In genomic region chr17:60139438-60140285, GRCh38 we compare ENCODE assay signal across 1 cellular context.
A peak's percentile ranks its signal among the peaks of the same experiment; 100 is the strongest.
TF ChIP-seq lines count a peak whose summit lies in the region.

No MANE protein-coding gene starts in this region.

TF ChIP-seq in K562, 482 proteins besides CTCF, POLR2A, EP300 and RAD21 (continued from another document and continues in another):
- TF ChIP-seq, protein P1, sequence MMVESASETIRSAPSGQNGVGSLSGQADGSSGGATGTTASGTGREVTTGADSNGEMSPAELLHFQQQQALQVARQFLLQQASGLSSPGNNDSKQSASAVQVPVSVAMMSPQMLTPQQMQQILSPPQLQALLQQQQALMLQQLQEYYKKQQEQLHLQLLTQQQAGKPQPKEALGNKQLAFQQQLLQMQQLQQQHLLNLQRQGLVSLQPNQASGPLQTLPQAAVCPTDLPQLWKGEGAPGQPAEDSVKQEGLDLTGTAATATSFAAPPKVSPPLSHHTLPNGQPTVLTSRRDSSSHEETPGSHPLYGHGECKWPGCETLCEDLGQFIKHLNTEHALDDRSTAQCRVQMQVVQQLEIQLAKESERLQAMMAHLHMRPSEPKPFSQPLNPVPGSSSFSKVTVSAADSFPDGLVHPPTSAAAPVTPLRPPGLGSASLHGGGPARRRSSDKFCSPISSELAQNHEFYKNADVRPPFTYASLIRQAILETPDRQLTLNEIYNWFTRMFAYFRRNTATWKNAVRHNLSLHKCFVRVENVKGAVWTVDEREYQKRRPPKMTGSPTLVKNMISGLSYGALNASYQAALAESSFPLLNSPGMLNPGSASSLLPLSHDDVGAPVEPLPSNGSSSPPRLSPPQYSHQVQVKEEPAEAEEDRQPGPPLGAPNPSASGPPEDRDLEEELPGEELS (CRISPR knock-in tag; IDR thresholded peaks at IDR 0.05; ENCODE audit: borderline replicate concordance): peak; percentile 94; the same call in 1 of the 2 replicates
- peak; percentile 72 for TF ChIP-seq DACH1 (IDR thresholded peaks at IDR 0.05; ENCODE audit: partially characterized antibody)
- TF ChIP-seq BCOR (IDR thresholded peaks at IDR 0.05): no peak
- TF ChIP-seq HBP1 (CRISPR knock-in tag; IDR thresholded peaks at IDR 0.05): peak; percentile 51; the same call in 1 of the 2 replicates
- no peak for TF ChIP-seq ZNF668 (CRISPR knock-in tag; IDR thresholded peaks at IDR 0.05)
- TF ChIP-seq PYGO2 (tag; IDR thresholded peaks at IDR 0.05): no peak
- TF ChIP-seq GATAD2B (IDR thresholded peaks at IDR 0.05; ENCODE audit: borderline replicate concordance): no peak
- TF ChIP-seq POLR3A (IDR thresholded peaks at IDR 0.05; ENCODE audit: borderline replicate concordance, extremely low read depth, insufficient read depth, insufficient read length): no peak
- TF ChIP-seq ADNP (tag; IDR thresholded peaks at IDR 0.05): no peak
- TF ChIP-seq ZBTB5 (IDR thresholded peaks at IDR 0.05): no peak
- no peak for TF ChIP-seq THRA (IDR thresholded peaks at IDR 0.05)
- 0 out of 2 replicates have a peak, but pooled peaks have one; percentile 66 for TF ChIP-seq ELF4 (CRISPR knock-in tag; IDR thresholded peaks at IDR 0.05)
- TF ChIP-seq CREBBP (IDR thresholded peaks at IDR 0.05; ENCODE audit: low read depth, low read length): no peak
- TF ChIP-seq, protein P2, sequence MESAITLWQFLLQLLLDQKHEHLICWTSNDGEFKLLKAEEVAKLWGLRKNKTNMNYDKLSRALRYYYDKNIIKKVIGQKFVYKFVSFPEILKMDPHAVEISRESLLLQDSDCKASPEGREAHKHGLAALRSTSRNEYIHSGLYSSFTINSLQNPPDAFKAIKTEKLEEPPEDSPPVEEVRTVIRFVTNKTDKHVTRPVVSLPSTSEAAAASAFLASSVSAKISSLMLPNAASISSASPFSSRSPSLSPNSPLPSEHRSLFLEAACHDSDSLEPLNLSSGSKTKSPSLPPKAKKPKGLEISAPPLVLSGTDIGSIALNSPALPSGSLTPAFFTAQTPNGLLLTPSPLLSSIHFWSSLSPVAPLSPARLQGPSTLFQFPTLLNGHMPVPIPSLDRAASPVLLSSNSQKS (CRISPR knock-in tag; IDR thresholded peaks at IDR 0.05): no peak
- no peak for TF ChIP-seq POU5F1 (IDR thresholded peaks at IDR 0.05; ENCODE audit: borderline replicate concordance, low read depth, low read length, partially characterized antibody)
- peak; percentile 16 to 63; a peak in 2 of 3 replicates for TF ChIP-seq CBX3 (IDR thresholded peaks at IDR 0.05; ENCODE audit: borderline replicate concordance in 1 of 2, low read length in 2 of 2)
- no peak for TF ChIP-seq YBX1 (IDR thresholded peaks at IDR 0.05)
- no peak for TF ChIP-seq SMARCA5 (IDR thresholded peaks at IDR 0.05)
- no peak for TF ChIP-seq EP400 (IDR thresholded peaks at IDR 0.05)
- no peak for TF ChIP-seq C11orf30 (IDR thresholded peaks at IDR 0.05; ENCODE audit: low read depth)
- no peak for TF ChIP-seq ZNF57 (CRISPR knock-in tag; IDR thresholded peaks at IDR 0.05)
- no peak for TF ChIP-seq MCM2 (IDR thresholded peaks at IDR 0.05; ENCODE audit: low read depth)
- no peak for TF ChIP-seq ZNF239 (CRISPR knock-in tag; IDR thresholded peaks at IDR 0.05)
- no peak for TF ChIP-seq XRCC4 (IDR thresholded peaks at IDR 0.05; ENCODE audit: extremely low read depth, insufficient read depth, insufficient read length)
- no peak for TF ChIP-seq RBM25 (IDR thresholded peaks at IDR 0.05; ENCODE audit: low read depth, low read length, severe bottlenecking)
- no peak for TF ChIP-seq ZNF3 (CRISPR knock-in tag; IDR thresholded peaks at IDR 0.05)
- TF ChIP-seq THAP7 (CRISPR knock-in tag; IDR thresholded peaks at IDR 0.05): no peak
- TF ChIP-seq POLR2AphosphoS2 (IDR thresholded peaks at IDR 0.05; ENCODE audit: low read length): no peak
- TF ChIP-seq NRF1 (conservative IDR thresholded peaks at IDR 0.05 in 1 of 2, IDR thresholded peaks at IDR 0.05 in 1 of 2): no peak
- TF ChIP-seq NCOA4 (IDR thresholded peaks at IDR 0.05; ENCODE audit: partially characterized antibody): no peak
- peak; percentile 56 to 90 for TF ChIP-seq MNT (conservative IDR thresholded peaks at IDR 0.05)
- no peak for TF ChIP-seq TEAD2 (tag; IDR thresholded peaks at IDR 0.05)
- peak; percentile 80 for TF ChIP-seq RB1 (IDR thresholded peaks at IDR 0.05; ENCODE audit: low read depth)
- no peak for TF ChIP-seq ASH1L (IDR thresholded peaks at IDR 0.05; ENCODE audit: borderline replicate concordance, low read depth, partially characterized antibody)
- TF ChIP-seq MECOM (CRISPR knock-in tag; IDR thresholded peaks at IDR 0.05): no peak
- no peak; the same call in 1 of the 2 replicates for TF ChIP-seq TEAD4 (IDR thresholded peaks at IDR 0.05; ENCODE audit: low read length)
- 0 out of 2 replicates have a peak, but pooled peaks have one; percentile 85 for TF ChIP-seq TEAD4 (CRISPR knock-in tag; IDR thresholded peaks at IDR 0.05; ENCODE audit: borderline replicate concordance)
- TF ChIP-seq ZNF76 (CRISPR knock-in tag; IDR thresholded peaks at IDR 0.05; ENCODE audit: borderline replicate concordance): no peak
- TF ChIP-seq, protein P3, sequence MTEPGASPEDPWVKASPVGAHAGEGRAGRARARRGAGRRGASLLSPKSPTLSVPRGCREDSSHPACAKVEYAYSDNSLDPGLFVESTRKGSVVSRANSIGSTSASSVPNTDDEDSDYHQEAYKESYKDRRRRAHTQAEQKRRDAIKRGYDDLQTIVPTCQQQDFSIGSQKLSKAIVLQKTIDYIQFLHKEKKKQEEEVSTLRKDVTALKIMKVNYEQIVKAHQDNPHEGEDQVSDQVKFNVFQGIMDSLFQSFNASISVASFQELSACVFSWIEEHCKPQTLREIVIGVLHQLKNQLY (CRISPR knock-in tag; conservative IDR thresholded peaks at IDR 0.05): no peak; a peak in 1 of 4 replicates
- no peak for TF ChIP-seq RBM14 (IDR thresholded peaks at IDR 0.05; ENCODE audit: borderline replicate concordance, insufficient read depth, low read depth, low read length)
- TF ChIP-seq ZNF274 (IDR thresholded peaks at IDR 0.05; ENCODE audit: borderline replicate concordance, low read depth, low read length): no peak
- no peak for TF ChIP-seq ZNF696 (CRISPR knock-in tag; conservative IDR thresholded peaks at IDR 0.05)
- TF ChIP-seq ZHX1 (conservative IDR thresholded peaks at IDR 0.05; ENCODE audit: low read length): no peak
- TF ChIP-seq TRIM25 (IDR thresholded peaks at IDR 0.05; ENCODE audit: borderline replicate concordance): no peak
- TF ChIP-seq ELK1 (CRISPR knock-in tag; IDR thresholded peaks at IDR 0.05): no peak
- no peak for TF ChIP-seq HMG20A (CRISPR knock-in tag; conservative IDR thresholded peaks at IDR 0.05)
- TF ChIP-seq ZNF133 (CRISPR knock-in tag; IDR thresholded peaks at IDR 0.05): no peak
- no peak for TF ChIP-seq BRD9 (IDR thresholded peaks at IDR 0.05; ENCODE audit: low read depth, partially characterized antibody)
- TF ChIP-seq SP2 (IDR thresholded peaks at IDR 0.05; ENCODE audit: extremely low read depth, low read depth, low read length, poor library complexity, severe bottlenecking): no peak
